Comparison of ENCODE assay signal across 3 cellular contexts in the genomic region with DNA sequence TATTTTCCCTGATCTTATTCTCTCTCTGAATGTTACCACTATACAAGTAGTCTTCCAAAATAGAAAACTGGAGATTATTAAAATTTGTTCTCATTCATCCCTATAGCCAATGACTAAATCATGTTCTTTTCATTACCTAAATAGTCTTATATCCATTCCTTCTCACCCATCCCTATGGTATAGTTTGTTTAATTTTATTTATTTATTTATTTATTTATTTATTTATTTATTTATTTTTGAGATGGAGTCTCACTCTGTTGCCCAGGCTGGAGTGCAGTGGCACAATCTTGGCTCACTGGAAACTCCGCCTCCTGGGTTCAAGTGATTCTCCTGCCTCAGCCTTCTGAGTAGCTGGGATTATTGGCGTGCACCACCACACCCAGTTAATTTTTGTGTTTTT.
TF ChIP-seq lines count a peak whose summit lies in the region.

No MANE protein-coding gene starts in this region.

TF ChIP-seq in A549, 52 proteins besides CTCF, POLR2A, EP300 and RAD21:
- TF ChIP-seq ZC3H11A (IDR thresholded peaks at IDR 0.05) = peak; percentile 15; the same call in 1 of the 2 replicates

TF ChIP-seq in HEK293, 187 proteins besides CTCF, POLR2A, EP300 and RAD21 (continues in another document):
- peak; percentile 96 for TF ChIP-seq ZNF140 (tag by site-specific recombination; IDR thresholded peaks at IDR 0.05)
- TF ChIP-seq ZNF558 (tag by site-specific recombination; IDR thresholded peaks at IDR 0.05) = peak; percentile 87
- TF ChIP-seq ZNF202 (tag by site-specific recombination; IDR thresholded peaks at IDR 0.05; ENCODE audit: borderline replicate concordance) = peak; percentile 95; the same call in 1 of the 2 replicates
- 0 out of 2 replicates have a peak, but pooled peaks have one; percentile 48 for TF ChIP-seq ZNF354C (tag by site-specific recombination; IDR thresholded peaks at IDR 0.05; ENCODE audit: borderline replicate concordance, low read depth)
- peak; percentile 69; the same call in 1 of the 2 replicates for TF ChIP-seq ZNF121 (tag by site-specific recombination; IDR thresholded peaks at IDR 0.05)
- peak; percentile 85 for TF ChIP-seq ZNF623 (tag by site-specific recombination; IDR thresholded peaks at IDR 0.05)
- peak; percentile 61; the same call in 1 of the 2 replicates for TF ChIP-seq GLI2 (tag by site-specific recombination; IDR thresholded peaks at IDR 0.05; ENCODE audit: borderline replicate concordance, low read depth)
- peak; percentile 92 for TF ChIP-seq ZNF433 (tag by site-specific recombination; IDR thresholded peaks at IDR 0.05; ENCODE audit: low read depth)
- peak; percentile 88 for TF ChIP-seq ZNF404 (tag by site-specific recombination; IDR thresholded peaks at IDR 0.05)
- peak; percentile 99 for TF ChIP-seq ZNF394 (tag by site-specific recombination; IDR thresholded peaks at IDR 0.05; ENCODE audit: borderline replicate concordance)
- peak; percentile 77 for TF ChIP-seq ZNF223 (tag by site-specific recombination; IDR thresholded peaks at IDR 0.05)
- 0 out of 2 replicates have a peak, but pooled peaks have one; percentile 49 for TF ChIP-seq OVOL3 (tag by site-specific recombination; IDR thresholded peaks at IDR 0.05)
- TF ChIP-seq, protein P1, sequence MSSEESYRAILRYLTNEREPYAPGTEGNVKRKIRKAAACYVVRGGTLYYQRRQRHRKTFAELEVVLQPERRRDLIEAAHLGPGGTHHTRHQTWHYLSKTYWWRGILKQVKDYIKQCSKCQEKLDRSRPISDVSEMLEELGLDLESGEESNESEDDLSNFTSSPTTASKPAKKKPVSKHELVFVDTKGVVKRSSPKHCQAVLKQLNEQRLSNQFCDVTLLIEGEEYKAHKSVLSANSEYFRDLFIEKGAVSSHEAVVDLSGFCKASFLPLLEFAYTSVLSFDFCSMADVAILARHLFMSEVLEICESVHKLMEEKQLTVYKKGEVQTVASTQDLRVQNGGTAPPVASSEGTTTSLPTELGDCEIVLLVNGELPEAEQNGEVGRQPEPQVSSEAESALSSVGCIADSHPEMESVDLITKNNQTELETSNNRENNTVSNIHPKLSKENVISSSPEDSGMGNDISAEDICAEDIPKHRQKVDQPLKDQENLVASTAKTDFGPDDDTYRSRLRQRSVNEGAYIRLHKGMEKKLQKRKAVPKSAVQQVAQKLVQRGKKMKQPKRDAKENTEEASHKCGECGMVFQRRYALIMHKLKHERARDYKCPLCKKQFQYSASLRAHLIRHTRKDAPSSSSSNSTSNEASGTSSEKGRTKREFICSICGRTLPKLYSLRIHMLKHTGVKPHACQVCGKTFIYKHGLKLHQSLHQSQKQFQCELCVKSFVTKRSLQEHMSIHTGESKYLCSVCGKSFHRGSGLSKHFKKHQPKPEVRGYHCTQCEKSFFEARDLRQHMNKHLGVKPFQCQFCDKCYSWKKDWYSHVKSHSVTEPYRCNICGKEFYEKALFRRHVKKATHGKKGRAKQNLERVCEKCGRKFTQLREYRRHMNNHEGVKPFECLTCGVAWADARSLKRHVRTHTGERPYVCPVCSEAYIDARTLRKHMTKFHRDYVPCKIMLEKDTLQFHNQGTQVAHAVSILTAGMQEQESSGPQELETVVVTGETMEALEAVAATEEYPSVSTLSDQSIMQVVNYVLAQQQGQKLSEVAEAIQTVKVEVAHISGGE (tag by site-specific recombination; conservative IDR thresholded peaks at IDR 0.05; ENCODE audit: low read depth) = peak; percentile 90
- TF ChIP-seq ZXDB (tag by site-specific recombination; IDR thresholded peaks at IDR 0.05) = peak; percentile 88
- 0 out of 2 replicates have a peak, but pooled peaks have one; percentile 47 for TF ChIP-seq RBAK (tag by site-specific recombination; IDR thresholded peaks at IDR 0.05)
- TF ChIP-seq ZNF530 (tag by site-specific recombination; IDR thresholded peaks at IDR 0.05; ENCODE audit: low read depth) = peak; percentile 87
- TF ChIP-seq ZNF560 (tag by site-specific recombination; IDR thresholded peaks at IDR 0.05; ENCODE audit: borderline replicate concordance) = peak; percentile 87; the same call in 1 of the 2 replicates
- TF ChIP-seq ZNF266 (tag by site-specific recombination; IDR thresholded peaks at IDR 0.05; ENCODE audit: low read depth) = peak; percentile 88
- TF ChIP-seq BCL11A (tag by site-specific recombination; IDR thresholded peaks at IDR 0.05; ENCODE audit: low read depth) = 0 out of 2 replicates have a peak, but pooled peaks have one; percentile 32
- peak; percentile 99 for TF ChIP-seq ZNF555 (tag by site-specific recombination; conservative IDR thresholded peaks at IDR 0.05)
- TF ChIP-seq, protein P2, sequence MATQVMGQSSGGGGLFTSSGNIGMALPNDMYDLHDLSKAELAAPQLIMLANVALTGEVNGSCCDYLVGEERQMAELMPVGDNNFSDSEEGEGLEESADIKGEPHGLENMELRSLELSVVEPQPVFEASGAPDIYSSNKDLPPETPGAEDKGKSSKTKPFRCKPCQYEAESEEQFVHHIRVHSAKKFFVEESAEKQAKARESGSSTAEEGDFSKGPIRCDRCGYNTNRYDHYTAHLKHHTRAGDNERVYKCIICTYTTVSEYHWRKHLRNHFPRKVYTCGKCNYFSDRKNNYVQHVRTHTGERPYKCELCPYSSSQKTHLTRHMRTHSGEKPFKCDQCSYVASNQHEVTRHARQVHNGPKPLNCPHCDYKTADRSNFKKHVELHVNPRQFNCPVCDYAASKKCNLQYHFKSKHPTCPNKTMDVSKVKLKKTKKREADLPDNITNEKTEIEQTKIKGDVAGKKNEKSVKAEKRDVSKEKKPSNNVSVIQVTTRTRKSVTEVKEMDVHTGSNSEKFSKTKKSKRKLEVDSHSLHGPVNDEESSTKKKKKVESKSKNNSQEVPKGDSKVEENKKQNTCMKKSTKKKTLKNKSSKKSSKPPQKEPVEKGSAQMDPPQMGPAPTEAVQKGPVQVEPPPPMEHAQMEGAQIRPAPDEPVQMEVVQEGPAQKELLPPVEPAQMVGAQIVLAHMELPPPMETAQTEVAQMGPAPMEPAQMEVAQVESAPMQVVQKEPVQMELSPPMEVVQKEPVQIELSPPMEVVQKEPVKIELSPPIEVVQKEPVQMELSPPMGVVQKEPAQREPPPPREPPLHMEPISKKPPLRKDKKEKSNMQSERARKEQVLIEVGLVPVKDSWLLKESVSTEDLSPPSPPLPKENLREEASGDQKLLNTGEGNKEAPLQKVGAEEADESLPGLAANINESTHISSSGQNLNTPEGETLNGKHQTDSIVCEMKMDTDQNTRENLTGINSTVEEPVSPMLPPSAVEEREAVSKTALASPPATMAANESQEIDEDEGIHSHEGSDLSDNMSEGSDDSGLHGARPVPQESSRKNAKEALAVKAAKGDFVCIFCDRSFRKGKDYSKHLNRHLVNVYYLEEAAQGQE (tag by site-specific recombination; IDR thresholded peaks at IDR 0.05) = peak; percentile 85
- TF ChIP-seq GFI1B (tag by site-specific recombination; IDR thresholded peaks at IDR 0.05) = peak; percentile 43; the same call in 1 of the 2 replicates
- peak; percentile 92 for TF ChIP-seq ZNF510 (tag by site-specific recombination; IDR thresholded peaks at IDR 0.05; ENCODE audit: insufficient replicate concordance)
- TF ChIP-seq ZNF138 (tag by site-specific recombination; IDR thresholded peaks at IDR 0.05; ENCODE audit: borderline replicate concordance) = peak; percentile 86
- peak; percentile 53 for TF ChIP-seq ZNF654 (tag by site-specific recombination; IDR thresholded peaks at IDR 0.05; ENCODE audit: low read depth)
- peak; percentile 35; the same call in 1 of the 2 replicates for TF ChIP-seq ZNF341 (tag by site-specific recombination; IDR thresholded peaks at IDR 0.05; ENCODE audit: low read depth)

TF ChIP-seq in K562, 482 proteins besides CTCF, POLR2A, EP300 and RAD21:
- TF ChIP-seq ZNF121 (CRISPR knock-in tag; conservative IDR thresholded peaks at IDR 0.05) = 0 out of 2 replicates have a peak, but pooled peaks have one; percentile 19
